ENCODE assay signal across 23 cellular contexts in the genomic region with DNA sequence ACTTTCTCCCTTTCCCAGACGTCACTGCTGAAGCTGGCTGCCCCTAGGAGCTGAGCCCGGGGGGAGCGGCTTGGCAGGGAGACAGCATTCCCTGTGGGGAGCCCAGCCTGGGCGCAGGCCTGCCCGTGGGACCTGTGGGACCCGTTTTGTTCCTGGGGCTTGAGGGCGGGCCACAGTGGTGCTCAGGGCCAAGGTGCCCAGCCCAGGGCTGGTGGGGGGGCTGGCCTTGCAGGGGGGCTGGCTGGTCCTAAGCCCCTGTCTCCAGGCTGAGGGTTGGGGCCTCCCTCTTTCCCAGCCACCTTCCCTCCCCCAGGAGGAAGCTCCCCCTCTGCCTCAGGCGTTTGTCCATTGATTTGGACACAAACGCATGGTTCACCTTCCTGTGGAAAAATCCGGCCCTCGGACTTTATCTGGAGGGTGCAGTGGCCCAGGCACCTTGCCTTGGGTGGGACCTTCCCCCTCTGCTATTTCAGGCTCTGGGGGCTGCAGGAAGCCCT. TPM values are rescaled to one million over a fixed set of nuclear protein-coding genes. Genes with fewer than 3 reads are reported as not detected.
DNase-seq lines count a peak whose midpoint lies in the region; ATAC-seq, FAIRE-seq and TF ChIP-seq lines count a peak whose summit lies in the region.
"Had no signal": no experiment of that assay in that cellular context is flagged by ENCODE, and none has a peak within 500 bp of the region (broad histone marks: within the 10 kb centered on the region; RNA-seq: fewer than 3 reads in every experiment).

No MANE protein-coding gene starts in this region.

- WGBS in psoas muscle, 3 donors = 65 to 77% (median 71%) methylated on average over 10 to 11 of the region's 11 CpGs

- TF ChIP-seq CTCF in right atrium auricular region (IDR thresholded peaks at IDR 0.05) (no peak), psoas muscle (IDR thresholded peaks at IDR 0.05) (no peak)

- H3K36me3 ChIP-seq in right atrium auricular region (peaks cover 21% of the 10 kb centered on the region), psoas muscle (ENCODE audit: insufficient read depth in 1 of 2, low read depth in 1 of 2) (peaks cover 0 to 5% of the 10 kb centered on the region in 2 donors)
- H3K36me3 ChIP-seq: neutrophil had no signal

- peak; percentile 25 for DNase-seq in activated naive CD8-positive, alpha-beta T cell treated with anti-CD3 and anti-CD28 coated beads, Interleukin-2, amount 10 ng/mL, durations not matched to agents 7 days and 5 days
- DNase-seq in activated naive CD8-positive, alpha-beta T cell treated with anti-CD3 and anti-CD28 coated beads for 36 hours = no peak
- DNase-seq in right atrium auricular region (ENCODE audit: low spot score) (no peak), psoas muscle (peak; percentile 52 to 66), GM12891 (ENCODE audit: insufficient read length, low spot score) (no peak), SKM-1 (lab: John Stamatoyannopoulos, UW; ENCODE audit: unreplicated experiment) (no peak)
- no peak for DNase-seq in stimulated activated CD4-positive, alpha-beta T cell treated with anti-CD3 and anti-CD28 coated beads, Interleukin-4, amount 100 ng/mL, for 4 hours
- DNase-seq: activated CD4-positive, alpha-beta T cell treated with anti-CD3 and anti-CD28 coated beads for 1 hour; activated gamma-delta T cell; aorta; MV-4-11; NCI-H2081; NCI-H510A treated with DMSO at 0.1 percent for 48 hours; T1000 had no signal

- ATAC-seq in activated naive CD8-positive, alpha-beta T cell treated with anti-CD3 and anti-CD28 coated beads, Interleukin-2, amount 10 ng/mL, durations not matched to agents 7 days and 5 days (ENCODE audit: low read depth) = no peak
- ATAC-seq in psoas muscle (peak in 3 of 4 donors; percentile 7 to 11 (median 11)), GM21576 (IDR thresholded peaks at IDR 0.05; ENCODE audit: unreplicated experiment) (no peak)
- ATAC-seq: K562 had no signal

- no peaks in the 10 kb centered on the region for H3K9me3 Mint-ChIP-seq in activated naive CD8-positive, alpha-beta T cell treated with anti-CD3 and anti-CD28 coated beads, Interleukin-2, amount 10 ng/mL, durations not matched to agents 7 days and 5 days
- no peaks in the 10 kb centered on the region for H3K9me3 Mint-ChIP-seq in activated naive CD8-positive, alpha-beta T cell treated with anti-CD3 and anti-CD28 coated beads for 36 hours

- H3K27ac ChIP-seq in right atrium auricular region (peak overlapping the region; percentile 84 to 85), psoas muscle (peak overlapping the region; percentile 76)
- H3K27ac ChIP-seq: 22Rv1, HL-60, neutrophil, SJSA1 had no signal

- H3K4me3 Mint-ChIP-seq in activated naive CD8-positive, alpha-beta T cell treated with anti-CD3 and anti-CD28 coated beads, Interleukin-2, amount 10 ng/mL, durations not matched to agents 7 days and 5 days = no peak overlapping the region
- H3K4me3 Mint-ChIP-seq in activated naive CD8-positive, alpha-beta T cell treated with anti-CD3 and anti-CD28 coated beads for 36 hours = no peak overlapping the region

- intact Hi-C loops in psoas muscle (cut with DNase I) = no loop called here

- peaks cover 3% of the 10 kb centered on the region for H3K4me1 Mint-ChIP-seq in activated naive CD8-positive, alpha-beta T cell treated with anti-CD3 and anti-CD28 coated beads, Interleukin-2, amount 10 ng/mL, durations not matched to agents 7 days and 5 days
- H3K4me1 Mint-ChIP-seq in activated naive CD8-positive, alpha-beta T cell treated with anti-CD3 and anti-CD28 coated beads for 36 hours = no peaks in the 10 kb centered on the region

- no peak for TF ChIP-seq POLR2A in GM12891 (IDR thresholded peaks at IDR 0.05; ENCODE audit: low read depth, low read length)

- H3K27me3 ChIP-seq in right atrium auricular region (no peaks in the 10 kb centered on the region), psoas muscle (ENCODE audit: insufficient read depth in 3 of 3, low read length in 2 of 3) (no peaks in the 10 kb centered on the region)
- H3K27me3 ChIP-seq: SJSA1 had no signal

- H3K4me1 ChIP-seq in right atrium auricular region = peaks cover 0 to 70% of the 10 kb centered on the region in 2 donors
- peaks cover 15% of the 10 kb centered on the region for H3K4me1 ChIP-seq in psoas muscle

- no peaks in the 10 kb centered on the region for H3K9me3 ChIP-seq in right atrium auricular region
- no peaks in the 10 kb centered on the region for H3K9me3 ChIP-seq in psoas muscle
- H3K9me3 ChIP-seq: neutrophil, SJSA1 had no signal

- H3K4me3 ChIP-seq in right atrium auricular region = peak overlapping the region; percentile 30 to 74
- H3K4me3 ChIP-seq in psoas muscle = peak overlapping the region; percentile 78
- H3K4me3 ChIP-seq: K562, SJSA1 had no signal

- peaks cover 4% of the 10 kb centered on the region for H3K27me3 Mint-ChIP-seq in activated naive CD8-positive, alpha-beta T cell treated with anti-CD3 and anti-CD28 coated beads, Interleukin-2, amount 10 ng/mL, durations not matched to agents 7 days and 5 days
- H3K27me3 Mint-ChIP-seq in activated naive CD8-positive, alpha-beta T cell treated with anti-CD3 and anti-CD28 coated beads for 36 hours = peaks cover 3% of the 10 kb centered on the region

- FAIRE-seq in GM12891 (lab: Jason Lieb, UNC) = no peak
- FAIRE-seq: colon, H54, K562 had no signal

- H3K27ac Mint-ChIP-seq in activated naive CD8-positive, alpha-beta T cell treated with anti-CD3 and anti-CD28 coated beads, Interleukin-2, amount 10 ng/mL, durations not matched to agents 7 days and 5 days = no peak overlapping the region
- no peak overlapping the region for H3K27ac Mint-ChIP-seq in activated naive CD8-positive, alpha-beta T cell treated with anti-CD3 and anti-CD28 coated beads for 36 hours

- no peaks in the 10 kb centered on the region for H3K36me3 Mint-ChIP-seq in activated naive CD8-positive, alpha-beta T cell treated with anti-CD3 and anti-CD28 coated beads, Interleukin-2, amount 10 ng/mL, durations not matched to agents 7 days and 5 days
- H3K36me3 Mint-ChIP-seq in activated naive CD8-positive, alpha-beta T cell treated with anti-CD3 and anti-CD28 coated beads for 36 hours = no peaks in the 10 kb centered on the region

- POLR2A ChIA-PET in activated naive CD8-positive, alpha-beta T cell treated with anti-CD3 and anti-CD28 coated beads, Interleukin-2, amount 10 ng/mL, durations not matched to agents 7 days and 5 days (lab: Charles Lee) = interaction anchor here (1.3 kb wide), 1 partner anchor 124 kb away, joined by 4 read pairs; a partner anchor contains a TSS

TF ChIP-seq in GM12891, 5 proteins besides CTCF, POLR2A, EP300 and RAD21:
- TF ChIP-seq POLR2AphosphoS5 (IDR thresholded peaks at IDR 0.05; ENCODE audit: low read depth, low read length) (no peak), PAX5 (IDR thresholded peaks at IDR 0.05; ENCODE audit: insufficient read depth, low read length, severe bottlenecking) (no peak), POU2F2 (IDR thresholded peaks at IDR 0.05; ENCODE audit: low read depth, low read length) (no peak), TAF1 (IDR thresholded peaks at IDR 0.05; ENCODE audit: low read depth, low read length) (no peak)

RNA-seq across cellular contexts. Expression of a gene that starts 4.4 kb away (rescaled TPM):
- 1 to 10 TPM; 4.2 to 4.3 TPM for total RNA-seq in activated naive CD8-positive, alpha-beta T cell treated with anti-CD3 and anti-CD28 coated beads, Interleukin-2, amount 10 ng/mL, durations not matched to agents 7 days and 5 days
- total RNA-seq in activated naive CD8-positive, alpha-beta T cell treated with anti-CD3 and anti-CD28 coated beads for 36 hours = 1 to 10 TPM; 2.4 to 3.7 TPM
- total RNA-seq in right atrium auricular region = 100 to 1,000 TPM; 187 to 213 TPM
- 100 to 1,000 TPM in 1 of 4 donors, 10 to 100 TPM in 3; 61.6 to 156 (median 90.4) TPM for total RNA-seq in psoas muscle
- polyA plus RNA-seq in psoas muscle = 10 to 100 TPM; 76.4 to 90.8 (median 86.2) TPM
- not detected for polyA plus RNA-seq in GM12891 (2012; ENCODE audit: low read depth, missing spikeins)

RNA-seq across cellular contexts. Expression of a gene that starts 11.5 kb away (rescaled TPM):
- under 1 TPM in 1 of 2 experiments, not detected in 1; 0.42 TPM for total RNA-seq in activated naive CD8-positive, alpha-beta T cell treated with anti-CD3 and anti-CD28 coated beads, Interleukin-2, amount 10 ng/mL, durations not matched to agents 7 days and 5 days
- 10 to 100 TPM; 29.1 to 34.2 TPM for total RNA-seq in activated naive CD8-positive, alpha-beta T cell treated with anti-CD3 and anti-CD28 coated beads for 36 hours
- total RNA-seq in right atrium auricular region = not detected
- total RNA-seq in psoas muscle = under 1 TPM in 1 of 4 donors, not detected in 3; 0.66 TPM
- under 1 TPM in 2 of 3 donors, not detected in 1; 0.14 to 0.43 TPM for polyA plus RNA-seq in psoas muscle
- 0.28 TPM for polyA plus RNA-seq in GM12891 (2012; ENCODE audit: low read depth, missing spikeins)
- total RNA-seq: mononuclear cell, SJSA1 had no signal

RNA-seq across cellular contexts. Expression of a gene that starts 16.5 kb away (rescaled TPM):
- 10 to 100 TPM; 19.4 to 20.7 TPM for total RNA-seq in activated naive CD8-positive, alpha-beta T cell treated with anti-CD3 and anti-CD28 coated beads, Interleukin-2, amount 10 ng/mL, durations not matched to agents 7 days and 5 days
- 10 to 100 TPM; 30.6 to 32.0 TPM for total RNA-seq in activated naive CD8-positive, alpha-beta T cell treated with anti-CD3 and anti-CD28 coated beads for 36 hours
- total RNA-seq in right atrium auricular region (10 to 100 TPM; 10.3 to 17.7 TPM), psoas muscle (10 to 100 TPM in 1 of 4 donors, 1 to 10 TPM in 3; 3.1 to 11.9 (median 4.8) TPM)
- 10 to 100 TPM in 2 of 3 donors, 1 to 10 TPM in 1; 8.0 to 17.7 (median 16.8) TPM for polyA plus RNA-seq in psoas muscle
- 15.1 TPM for polyA plus RNA-seq in GM12891 (2012; ENCODE audit: low read depth, missing spikeins)

RNA-seq across cellular contexts. Expression of a gene that starts 16.7 kb away (rescaled TPM):
- total RNA-seq in activated naive CD8-positive, alpha-beta T cell treated with anti-CD3 and anti-CD28 coated beads, Interleukin-2, amount 10 ng/mL, durations not matched to agents 7 days and 5 days = 100 to 1,000 TPM; 113 to 125 TPM
- 10 to 100 TPM; 52.3 to 57.5 TPM for total RNA-seq in activated naive CD8-positive, alpha-beta T cell treated with anti-CD3 and anti-CD28 coated beads for 36 hours
- total RNA-seq in right atrium auricular region = 10 to 100 TPM; 42.4 to 43.2 TPM
- total RNA-seq in psoas muscle = 10 to 100 TPM; 60.8 to 89.9 (median 73.8) TPM
- polyA plus RNA-seq in psoas muscle = 10 to 100 TPM; 27.8 to 43.0 (median 29.7) TPM
- 32.2 TPM for polyA plus RNA-seq in GM12891 (2012; ENCODE audit: low read depth, missing spikeins)

RNA-seq across cellular contexts. Expression of a gene that starts 21.5 kb away (rescaled TPM):
- 10 to 100 TPM; 67.8 to 77.1 TPM for total RNA-seq in activated naive CD8-positive, alpha-beta T cell treated with anti-CD3 and anti-CD28 coated beads, Interleukin-2, amount 10 ng/mL, durations not matched to agents 7 days and 5 days
- 10 to 100 TPM; 98.3 to 99.8 TPM for total RNA-seq in activated naive CD8-positive, alpha-beta T cell treated with anti-CD3 and anti-CD28 coated beads for 36 hours
- 10 to 100 TPM; 11.4 to 19.9 TPM for total RNA-seq in right atrium auricular region
- total RNA-seq in psoas muscle = 10 to 100 TPM; 27.4 to 46.6 (median 44.8) TPM
- 10 to 100 TPM; 35.6 to 58.8 (median 51.9) TPM for polyA plus RNA-seq in psoas muscle
- 25.4 TPM for polyA plus RNA-seq in GM12891 (2012; ENCODE audit: low read depth, missing spikeins)

Comparison
In these comparisons a context has a peak if more than half of its experiments do, and no peak if none do; other contexts are left out.
1. DNase-seq: peak in activated naive CD8-positive, alpha-beta T cell treated with anti-CD3 and anti-CD28 coated beads, Interleukin-2, amount 10 ng/mL, durations not matched to agents 7 days and 5 days (single experiment) and psoas muscle (2 of 2); none in activated naive CD8-positive, alpha-beta T cell treated with anti-CD3 and anti-CD28 coated beads for 36 hours (single experiment), right atrium auricular region (single experiment), stimulated activated CD4-positive, alpha-beta T cell treated with anti-CD3 and anti-CD28 coated beads, Interleukin-4, amount 100 ng/mL, for 4 hours (0 of 2), GM12891 (single experiment) and SKM-1 (single experiment).
2. RNA of a gene that starts 11.5 kb away (total RNA-seq): 29.1 to 34.2 TPM in activated naive CD8-positive, alpha-beta T cell treated with anti-CD3 and anti-CD28 coated beads for 36 hours; 0.66 TPM in psoas muscle, 0.42 TPM in activated naive CD8-positive, alpha-beta T cell treated with anti-CD3 and anti-CD28 coated beads, Interleukin-2, amount 10 ng/mL, durations not matched to agents 7 days and 5 days and not detected in right atrium auricular region; every median in the first group is over 10 times any median in the second.
3. ATAC-seq: peak in psoas muscle (3 of 4); none in activated naive CD8-positive, alpha-beta T cell treated with anti-CD3 and anti-CD28 coated beads, Interleukin-2, amount 10 ng/mL, durations not matched to agents 7 days and 5 days (single experiment) and GM21576 (single experiment).
4. RNA of a gene that starts 4.4 kb away (total RNA-seq): 187 to 213 TPM in right atrium auricular region and 61.6 to 156 TPM in psoas muscle; 4.2 to 4.3 TPM in activated naive CD8-positive, alpha-beta T cell treated with anti-CD3 and anti-CD28 coated beads, Interleukin-2, amount 10 ng/mL, durations not matched to agents 7 days and 5 days and 2.4 to 3.7 TPM in activated naive CD8-positive, alpha-beta T cell treated with anti-CD3 and anti-CD28 coated beads for 36 hours; every median in the first group is over 10 times any median in the second.